Comparison of ENCODE assay signal across 27 cellular contexts in the genomic region with DNA sequence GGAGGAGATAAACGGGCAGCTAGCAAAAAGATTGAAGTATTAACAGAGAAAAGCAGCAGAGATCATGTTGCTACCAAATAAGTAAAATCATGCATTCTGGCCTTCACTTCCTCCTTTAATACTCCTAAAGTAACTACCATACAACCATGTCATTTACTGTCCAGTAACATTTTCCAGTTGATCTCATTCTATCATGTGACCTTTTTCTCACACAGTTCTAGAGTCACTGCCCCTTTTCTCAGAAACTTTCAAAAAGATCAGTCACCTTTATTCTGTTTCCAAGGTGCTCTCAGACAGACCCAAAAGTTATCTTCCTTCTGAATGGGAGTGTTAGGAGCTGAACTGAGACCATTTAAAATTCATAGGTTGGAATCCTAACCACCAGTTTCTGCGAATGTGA.
"Had no signal": no experiment of that assay in that cellular context is flagged by ENCODE, and none has a peak within 500 bp of the region (broad histone marks: within the 10 kb centered on the region; RNA-seq: fewer than 3 reads in every experiment).

No MANE protein-coding gene starts in this region.

- H2AFZ ChIP-seq: parathyroid adenoma had no signal

- H3K4me1 Mint-ChIP-seq: mesothelial cell of epicardium, naive B cell, neural crest cell had no signal

- ATAC-seq: effector memory CD8-positive, alpha-beta T cell; heart right ventricle; left cardiac atrium; left lung; mucosa of descending colon; natural killer cell treated with Interleukin-12 subunit alpha and Interleukin-12 subunit beta and Interleukin-15 and Interleukin-18, amount 100 ng/mL, for 72 hours; right lobe of liver had no signal

- H3K36me3 ChIP-seq: esophagus squamous epithelium, heart right ventricle, left lung, neutrophil, right lobe of liver, suprapubic skin, vagina had no signal

- DNase-seq: cortex of kidney; effector memory CD8-positive, alpha-beta T cell; erythroblast; esophagus squamous epithelium; foreskin melanocyte; glutamatergic neuron; heart right ventricle; hippocampal formation; left cardiac atrium; left lung; mesenchymal stem cell; mucosa of descending colon; naive B cell; right lobe of liver; small intestine; stimulated activated CD4-positive, alpha-beta T cell treated with anti-CD3 and anti-CD28 coated beads, Interleukin-15, amount 100 ng/mL, for 24 hours; stimulated activated CD4-positive, alpha-beta T cell treated with anti-CD3 and anti-CD28 coated beads, Interleukin-2, amount 100 ng/mL, for 48 hours; trophoblast cell had no signal

- H3K36me3 Mint-ChIP-seq: mesothelial cell of epicardium; naive B cell; natural killer cell treated with Interleukin-12 subunit alpha and Interleukin-12 subunit beta and Interleukin-15 and Interleukin-18, amount 100 ng/mL, for 72 hours had no signal

- H3K79me2 ChIP-seq: parathyroid adenoma had no signal

- H3K4me3 Mint-ChIP-seq: effector memory CD8-positive, alpha-beta T cell; mesothelial cell of epicardium; naive B cell; natural killer cell treated with Interleukin-12 subunit alpha and Interleukin-12 subunit beta and Interleukin-15 and Interleukin-18, amount 100 ng/mL, for 72 hours; neural crest cell; stimulated activated naive CD8-positive, alpha-beta T cell treated with anti-CD3 and anti-CD28 coated beads, Interleukin-15, Interleukin-2, amounts not matched to agents 100 ng/mL and 50 ng/mL, for 24 hours had no signal

- H3K9me3 Mint-ChIP-seq: effector memory CD8-positive, alpha-beta T cell; mesothelial cell of epicardium; naive B cell; neural crest cell; stimulated activated naive CD8-positive, alpha-beta T cell treated with anti-CD3 and anti-CD28 coated beads, Interleukin-15, Interleukin-2, amounts not matched to agents 100 ng/mL and 50 ng/mL, for 24 hours had no signal

- H3K27ac Mint-ChIP-seq: effector memory CD8-positive, alpha-beta T cell; mesothelial cell of epicardium; naive B cell; natural killer cell treated with Interleukin-12 subunit alpha and Interleukin-12 subunit beta and Interleukin-15 and Interleukin-18, amount 100 ng/mL, for 72 hours; progenitor cell of endocrine pancreas; stimulated activated naive CD8-positive, alpha-beta T cell treated with anti-CD3 and anti-CD28 coated beads, Interleukin-15, Interleukin-2, amounts not matched to agents 100 ng/mL and 50 ng/mL, for 24 hours had no signal

- H3K27ac ChIP-seq: esophagus squamous epithelium, heart right ventricle, left lung, neutrophil, parathyroid adenoma, right lobe of liver, suprapubic skin, vagina had no signal

- H3K27me3 Mint-ChIP-seq: effector memory CD8-positive, alpha-beta T cell; progenitor cell of endocrine pancreas had no signal

- H3K4me1 ChIP-seq: esophagus squamous epithelium, heart right ventricle, left lung, parathyroid adenoma, right lobe of liver, suprapubic skin, vagina had no signal

- H3K4me3 ChIP-seq: esophagus squamous epithelium, heart right ventricle, left lung, mucosa of descending colon, right lobe of liver, suprapubic skin, vagina had no signal

- H3K27me3 ChIP-seq: esophagus squamous epithelium, heart right ventricle, left lung, neutrophil, right lobe of liver, suprapubic skin, vagina had no signal
